In the genomic region with DNA sequence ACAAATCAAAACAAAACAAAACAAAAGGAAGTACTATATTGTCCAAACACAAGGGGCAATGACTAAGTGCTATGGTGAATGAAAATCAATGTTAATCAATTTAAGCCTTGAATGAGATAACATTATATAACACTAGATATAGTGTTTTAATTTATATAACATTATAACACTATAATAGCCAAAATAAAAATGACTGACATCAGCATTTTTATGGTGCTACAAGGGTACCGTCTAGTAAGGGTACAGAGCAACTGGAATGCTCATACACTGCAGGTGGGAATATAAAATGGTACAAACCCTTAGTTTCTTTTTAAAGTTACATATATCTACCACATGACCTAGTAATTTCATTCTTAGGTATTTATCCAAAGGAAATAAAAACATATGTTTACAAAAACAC, we compare ENCODE assay signal across 16 cellular contexts. TPM values are rescaled to one million over a fixed set of nuclear protein-coding genes. Genes with fewer than 3 reads are reported as not detected.
DNase-seq lines count a peak whose midpoint lies in the region; ATAC-seq, FAIRE-seq and TF ChIP-seq lines count a peak whose summit lies in the region.
"Had no signal": no experiment of that assay in that cellular context is flagged by ENCODE, and none has a peak within 500 bp of the region (broad histone marks: within the 10 kb centered on the region; RNA-seq: fewer than 3 reads in every experiment).

No MANE protein-coding gene starts in this region.

- H3K79me1 ChIP-seq in H1 (ENCODE audit: low read depth, low read length), result no peaks in the 10 kb centered on the region; the same call in 1 of the 2 replicates

- no peak for TF ChIP-seq POLR2A in H1 (IDR thresholded peaks at IDR 0.05; ENCODE audit: control extremely low read depth in 1 of 2, low read depth in 2 of 2, low read length in 2 of 2)

- H3K14ac ChIP-seq in H1 (ENCODE audit: insufficient read length), result no peak overlapping the region

- H3K56ac ChIP-seq in H1 (replicated peaks; ENCODE audit: insufficient read length, low read depth, low read length), result no peak overlapping the region

- POLR2A ChIA-PET in H1 (lab: Charles Lee; ENCODE audit: partially characterized antibody), result interaction anchor here (1.2 to 2.0 kb wide), 2 partner anchors 13 to 73 kb away, joined by 3 to 8 read pairs; a partner anchor contains a TSS

- no peak for TF ChIP-seq CTCF in RWPE2 (IDR thresholded peaks at IDR 0.05; ENCODE audit: poor library complexity, severe bottlenecking)
- no peak for TF ChIP-seq CTCF in H1 (IDR thresholded peaks at IDR 0.05; ENCODE audit: control extremely low read depth in 1 of 3, insufficient read depth in 1 of 3, low read depth in 1 of 3, low read length in 3 of 3)

- no peak for TF ChIP-seq EP300 in H1 (IDR thresholded peaks at IDR 0.05; ENCODE audit: borderline replicate concordance in 1 of 2, low read depth in 2 of 2, low read length in 2 of 2)

- DNase-seq in RWPE2 (ENCODE audit: low spot score) (no peak), H1 (ENCODE audit: low read depth in 1 of 2, low spot score in 2 of 2) (no peak), SW 1271 (lab: John Stamatoyannopoulos, UW) (no peak), urothelium cell line (ENCODE audit: low spot score) (no peak)
- DNase-seq: CD8-positive, alpha-beta T cell; COR-L47; DMS153; DMS79 treated with DMSO at 0.1 percent for 48 hours; EL; GDM1; GOT3 had no signal

- peaks cover 75% of the 10 kb centered on the region for H3K79me2 ChIP-seq in ACC112 (ENCODE audit: control insufficient read depth, insufficient read depth, low read length, unreplicated experiment)
- H3K79me2 ChIP-seq in H1 (ENCODE audit: control insufficient read depth in 1 of 2, insufficient read depth in 2 of 2, low read length in 2 of 2), result peaks cover 3 to 77% of the 10 kb centered on the region in 2 experiments; a peak in 2 of 4 replicates

- CTCF ChIA-PET in H1 (lab: Charles Lee; ENCODE audit: partially characterized antibody), result interaction anchor here (2.7 kb wide), 1 partner anchor 16 kb away, joined by 17 read pairs; a partner anchor contains a TSS

- no peak overlapping the region for H3K18ac ChIP-seq in H1 (ENCODE audit: extremely low read depth, low read length)

- ATAC-seq in RWPE2 (ENCODE audit: low read depth), result no peak
- ATAC-seq: CD8-positive, alpha-beta T cell had no signal

- H2BK20ac ChIP-seq in H1 (ENCODE audit: low read length), result no peak overlapping the region

- no peak overlapping the region for H4K8ac ChIP-seq in H1 (ENCODE audit: extremely low read depth, insufficient read depth, low read length)

- H3K4me2 ChIP-seq in H1 (ENCODE audit: insufficient read depth in 1 of 2, low read depth in 2 of 2, low read length in 2 of 2), result no peak overlapping the region

- 95% methylated on average over 1 of the region's 1 CpG; no CpG with 5 or more reads in 1 of the 2 experiments for WGBS in H1 (ENCODE audit: extremely low coverage in 1 of 2, insufficient coverage in 1 of 2, insufficient read length in 1 of 2, insufficient replicate concordance in 2 of 2, low coverage in 1 of 2, low lambda C conversion rate in 2 of 2, missing lambda C conversion rate in 1 of 2), 2 experiments

- H3K4ac ChIP-seq in H1 (replicated peaks; ENCODE audit: insufficient read length, low read depth, low read length), result no peak overlapping the region

- H4K91ac ChIP-seq in H1 (replicated peaks; ENCODE audit: insufficient read length, low read length), result no peak overlapping the region

- H2AFZ ChIP-seq in ACC112 (ENCODE audit: low read length, unreplicated experiment), result no peak overlapping the region
- no peak overlapping the region for H2AFZ ChIP-seq in H1 (ENCODE audit: low read length)

- H2AK5ac ChIP-seq in H1 (ENCODE audit: low read depth, low read length), result no peak overlapping the region

- no peak overlapping the region for H3K23ac ChIP-seq in H1 (ENCODE audit: insufficient read length)

- H3K9ac ChIP-seq in H1 (replicated peaks in 1 of 4; ENCODE audit: extremely low read depth in 1 of 4, low read depth in 3 of 4, low read length in 3 of 4), result no peak overlapping the region

- H2BK120ac ChIP-seq in H1 (replicated peaks; ENCODE audit: low read depth, low read length), result no peak overlapping the region

- H3K23me2 ChIP-seq in H1 (ENCODE audit: low read depth, low read length), result peaks cover 2% of the 10 kb centered on the region

- no peak overlapping the region for H2BK15ac ChIP-seq in H1 (ENCODE audit: low read length)

- H3K27me3 ChIP-seq in ACC112 (ENCODE audit: insufficient read depth, low read length) (no peaks in the 10 kb centered on the region), RWPE2 (ENCODE audit: insufficient read depth, poor library complexity, severe bottlenecking) (no peaks in the 10 kb centered on the region), H1 (replicated peaks in 1 of 4; ENCODE audit: control insufficient read depth in 3 of 4, extremely low read depth in 1 of 4, insufficient read depth in 3 of 4, low read length in 3 of 4) (no peaks in the 10 kb centered on the region)

- H3K36me3 ChIP-seq in ACC112 (ENCODE audit: insufficient read depth, low read length), result peaks cover 8% of the 10 kb centered on the region; the same call in 1 of the 2 replicates
- H3K36me3 ChIP-seq in RWPE2 (ENCODE audit: low read depth), result peaks cover 67% of the 10 kb centered on the region
- H3K36me3 ChIP-seq in H1 (ENCODE audit: control insufficient read depth in 2 of 4, insufficient read depth in 4 of 4, low read length in 3 of 4), result peaks cover 0 to 8% (median 0%) of the 10 kb centered on the region in 4 experiments; a peak in 1 of 8 replicates

- H3K27ac ChIP-seq in ACC112 (ENCODE audit: low read depth, low read length) (0 out of 2 replicates have a peak overlapping the region, but pooled peaks have one; percentile 16), RWPE2 (ENCODE audit: poor library complexity, severe bottlenecking) (peak overlapping the region; percentile 87), H1 (ENCODE audit: low read depth, low read length) (no peak overlapping the region)

- H2BK12ac ChIP-seq in H1 (ENCODE audit: low read depth, low read length), result no peak overlapping the region

- peaks cover 2% of the 10 kb centered on the region in 2 experiments for H4K20me1 ChIP-seq in H1 (replicated peaks in 1 of 2; ENCODE audit: control insufficient read depth in 1 of 2, insufficient read depth in 2 of 2, low read length in 2 of 2)

- no peak overlapping the region for H2BK5ac ChIP-seq in H1 (ENCODE audit: low read depth, low read length)

- H3K4me1 ChIP-seq in ACC112 (ENCODE audit: control insufficient read depth, insufficient read depth, low read length, unreplicated experiment), result peaks cover 34% of the 10 kb centered on the region
- peaks cover 42% of the 10 kb centered on the region for H3K4me1 ChIP-seq in RWPE2 (ENCODE audit: insufficient read depth, poor library complexity, severe bottlenecking)
- peaks cover 0 to 5% (median under 1%) of the 10 kb centered on the region in 4 experiments; a peak in 2 of 7 replicates for H3K4me1 ChIP-seq in H1 (replicated peaks in 1 of 4; ENCODE audit: control insufficient read depth in 3 of 4, insufficient read depth in 4 of 4, low read length in 3 of 4)

- no peak overlapping the region for H4K5ac ChIP-seq in H1 (ENCODE audit: insufficient read length, low read depth, low read length)

- no peak for FAIRE-seq in H1 (lab: Jason Lieb, UNC)
- no peak for FAIRE-seq in urothelium cell line (lab: Jason Lieb, UNC)
- FAIRE-seq: A204.1, D721Med, GM12892 had no signal

- no peak for TF ChIP-seq RAD21 in H1 (IDR thresholded peaks at IDR 0.05 in 1 of 2, conservative IDR thresholded peaks at IDR 0.05 in 1 of 2; ENCODE audit: low read depth in 2 of 2, low read length in 2 of 2)

- H3K4me3 ChIP-seq in ACC112 (ENCODE audit: low read depth, low read length) (no peak overlapping the region), RWPE2 (ENCODE audit: severe bottlenecking) (no peak overlapping the region), H1 (ENCODE audit: extremely low read depth in 1 of 4, insufficient read depth in 2 of 4, low read depth in 3 of 4, low read length in 4 of 4) (no peak overlapping the region)
- H3K4me3 ChIP-seq: HAP-1 had no signal

- no peaks in the 10 kb centered on the region for H3K9me3 ChIP-seq in RWPE2 (ENCODE audit: severe bottlenecking)
- H3K9me3 ChIP-seq in H1 (ENCODE audit: insufficient read depth in 2 of 2, low read depth in 1 of 2, low read length in 1 of 2), result no peaks in the 10 kb centered on the region
- H3K9me3 ChIP-seq: HAP-1 had no signal

RNA-seq across cellular contexts. Expression of a gene that starts 5.7 kb away (rescaled TPM):
- total RNA-seq in H1 (2021; fragmentation: NEBNext Ultra II Directional; extraction: Animal tissue kit (Norgen Biotek cat#: 25700)), result 241 and 253 TPM in 2 replicates
- 196 and 317 TPM in 2 replicates for polyA plus RNA-seq in H1 (2011; rRNA removed)
- polyA plus RNA-seq in H1 (2011; cell fraction: cytosol; rRNA removed), result 304 TPM
- 126 TPM for polyA plus RNA-seq in H1 (2011; cell fraction: nucleus; rRNA removed)
- 368 to 472 TPM (median 440 TPM) in 4 replicates for polyA plus RNA-seq in H1 (2012, experiment 1 of 2)
- polyA plus RNA-seq in H1 (2012, experiment 2 of 2), result 1,298 TPM
- 411 TPM for polyA plus RNA-seq in H1 (2013, experiment 1 of 2)
- polyA plus RNA-seq in H1 (2013, experiment 2 of 2), result 426 TPM
- polyA minus RNA-seq in H1 (2011; rRNA and poly(A)+ RNA removed), result 70.9 and 75.2 TPM in 2 replicates
- polyA minus RNA-seq in H1 (2011; cell fraction: cytosol; rRNA and poly(A)+ RNA removed), result 68.0 TPM
- polyA minus RNA-seq in H1 (2011; cell fraction: nucleus; rRNA and poly(A)+ RNA removed), result 51.1 TPM

RNA-seq across cellular contexts. Expression of a gene that starts 6.3 kb away (rescaled TPM):
- total RNA-seq in H1 (2021; fragmentation: NEBNext Ultra II Directional; extraction: Animal tissue kit (Norgen Biotek cat#: 25700)), result 85.3 and 88.3 TPM in 2 replicates
- 52.9 and 61.6 TPM in 2 replicates for polyA plus RNA-seq in H1 (2011; rRNA removed)
- polyA plus RNA-seq in H1 (2011; cell fraction: cytosol; rRNA removed), result 84.7 TPM
- 82.6 TPM for polyA plus RNA-seq in H1 (2011; cell fraction: nucleus; rRNA removed)
- polyA plus RNA-seq in H1 (2012, experiment 1 of 2), result 91.9 to 106 TPM (median 101 TPM) in 4 replicates
- 59.5 TPM for polyA plus RNA-seq in H1 (2012, experiment 2 of 2)
- 58.1 TPM for polyA plus RNA-seq in H1 (2013, experiment 1 of 2)
- polyA plus RNA-seq in H1 (2013, experiment 2 of 2), result 63.5 TPM
- 71.1 and 110 TPM in 2 replicates for polyA minus RNA-seq in H1 (2011; rRNA and poly(A)+ RNA removed)
- 41.1 TPM for polyA minus RNA-seq in H1 (2011; cell fraction: cytosol; rRNA and poly(A)+ RNA removed)
- 72.2 TPM for polyA minus RNA-seq in H1 (2011; cell fraction: nucleus; rRNA and poly(A)+ RNA removed)

RNA-seq across cellular contexts. Expression of a gene that starts 10.6 kb away (rescaled TPM):
- total RNA-seq in H1 (2021; fragmentation: NEBNext Ultra II Directional; extraction: Animal tissue kit (Norgen Biotek cat#: 25700)), result 14.3 and 17.7 TPM in 2 replicates
- 25.3 and 32.2 TPM in 2 replicates for polyA plus RNA-seq in H1 (2011; rRNA removed)
- polyA plus RNA-seq in H1 (2011; cell fraction: cytosol; rRNA removed), result 27.1 TPM
- polyA plus RNA-seq in H1 (2011; cell fraction: nucleus; rRNA removed), result 20.6 TPM
- 19.2 to 24.2 TPM (median 22.5 TPM) in 4 replicates for polyA plus RNA-seq in H1 (2012, experiment 1 of 2)
- polyA plus RNA-seq in H1 (2012, experiment 2 of 2), result 41.5 TPM
- 28.0 TPM for polyA plus RNA-seq in H1 (2013, experiment 1 of 2)
- polyA plus RNA-seq in H1 (2013, experiment 2 of 2), result 27.9 TPM
- polyA minus RNA-seq in H1 (2011; rRNA and poly(A)+ RNA removed), result 7.8 and 9.2 TPM in 2 replicates
- 7.6 TPM for polyA minus RNA-seq in H1 (2011; cell fraction: cytosol; rRNA and poly(A)+ RNA removed)
- 10.5 TPM for polyA minus RNA-seq in H1 (2011; cell fraction: nucleus; rRNA and poly(A)+ RNA removed)

RNA-seq across cellular contexts. Expression of a gene that starts 13.2 kb away (rescaled TPM):
- 32.9 and 36.4 TPM in 2 replicates for total RNA-seq in H1 (2021; fragmentation: NEBNext Ultra II Directional; extraction: Animal tissue kit (Norgen Biotek cat#: 25700))
- polyA plus RNA-seq in H1 (2011; rRNA removed), result 23.4 and 37.6 TPM in 2 replicates
- polyA plus RNA-seq in H1 (2011; cell fraction: cytosol; rRNA removed), result 60.0 TPM
- 10.1 TPM for polyA plus RNA-seq in H1 (2011; cell fraction: nucleus; rRNA removed)
- polyA plus RNA-seq in H1 (2012, experiment 1 of 2), result 63.5 to 76.8 TPM (median 70.2 TPM) in 4 replicates
- 25.7 TPM for polyA plus RNA-seq in H1 (2012, experiment 2 of 2)
- 27.9 TPM for polyA plus RNA-seq in H1 (2013, experiment 1 of 2)
- polyA plus RNA-seq in H1 (2013, experiment 2 of 2), result 29.9 TPM
- 14.3 and 25.2 TPM in 2 replicates for polyA minus RNA-seq in H1 (2011; rRNA and poly(A)+ RNA removed)
- 14.8 TPM for polyA minus RNA-seq in H1 (2011; cell fraction: cytosol; rRNA and poly(A)+ RNA removed)
- 17.3 TPM for polyA minus RNA-seq in H1 (2011; cell fraction: nucleus; rRNA and poly(A)+ RNA removed)

RNA-seq across cellular contexts. Expression of a gene that starts 15.9 kb away (rescaled TPM):
- 31.0 and 36.7 TPM in 2 replicates for total RNA-seq in H1 (2021; fragmentation: NEBNext Ultra II Directional; extraction: Animal tissue kit (Norgen Biotek cat#: 25700))
- 23.5 and 31.7 TPM in 2 replicates for polyA plus RNA-seq in H1 (2011; rRNA removed)
- 23.9 TPM for polyA plus RNA-seq in H1 (2011; cell fraction: cytosol; rRNA removed)
- 35.0 TPM for polyA plus RNA-seq in H1 (2011; cell fraction: nucleus; rRNA removed)
- polyA plus RNA-seq in H1 (2012, experiment 1 of 2), result 26.5 to 47.3 TPM (median 32.5 TPM) in 4 replicates
- polyA plus RNA-seq in H1 (2012, experiment 2 of 2), result 24.3 TPM
- 37.5 TPM for polyA plus RNA-seq in H1 (2013, experiment 1 of 2)
- 41.3 TPM for polyA plus RNA-seq in H1 (2013, experiment 2 of 2)
- 20.8 and 30.6 TPM in 2 replicates for polyA minus RNA-seq in H1 (2011; rRNA and poly(A)+ RNA removed)
- 14.8 TPM for polyA minus RNA-seq in H1 (2011; cell fraction: cytosol; rRNA and poly(A)+ RNA removed)
- 31.8 TPM for polyA minus RNA-seq in H1 (2011; cell fraction: nucleus; rRNA and poly(A)+ RNA removed)
